In the genomic region with DNA sequence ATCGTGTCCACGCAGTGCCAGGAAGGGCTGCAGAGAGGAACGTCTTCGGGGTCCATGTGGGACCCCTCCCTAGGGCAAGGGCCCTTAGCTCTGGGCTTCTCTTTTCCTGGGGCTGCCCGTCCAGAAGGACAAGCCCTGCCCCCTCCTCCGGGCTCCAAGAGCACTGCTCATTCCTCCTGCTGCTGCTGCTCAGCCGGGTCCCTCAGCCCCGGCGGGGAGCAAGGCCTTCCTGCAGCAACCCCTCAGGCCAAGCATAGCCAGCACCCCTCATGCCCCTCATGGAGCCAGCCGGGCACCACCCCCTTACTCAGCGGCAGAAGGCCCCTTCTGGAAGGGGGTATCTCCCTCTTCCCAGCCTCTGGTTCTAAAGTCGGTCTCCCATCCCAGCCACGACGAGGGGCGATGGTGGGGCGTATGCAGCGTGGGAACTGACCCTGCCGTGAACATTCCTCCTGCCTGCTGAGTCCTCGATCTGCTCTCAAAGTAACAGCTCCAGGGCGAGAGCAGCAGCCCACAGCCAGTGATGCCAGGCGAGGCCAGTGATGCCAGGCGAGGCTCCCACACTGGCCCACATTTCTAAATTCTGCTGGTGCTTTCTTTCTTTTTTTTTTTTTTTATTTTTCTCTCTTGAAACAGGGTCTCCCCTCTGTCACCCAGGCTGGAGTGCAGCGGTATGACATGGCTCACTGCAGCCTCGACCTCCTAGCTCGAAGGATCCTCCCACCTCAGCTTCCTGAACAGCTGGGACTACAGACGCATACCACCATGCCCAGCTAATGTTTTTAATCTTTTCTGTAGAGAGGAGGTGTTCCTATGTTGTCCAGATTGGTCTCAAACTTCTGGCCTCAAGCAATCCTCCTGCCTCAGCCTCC, we compare ENCODE assay signal across 15 cellular contexts.
DNase-seq lines count a peak whose midpoint lies in the region; ATAC-seq and TF ChIP-seq lines count a peak whose summit lies in the region.
"Had no signal": no experiment of that assay in that cellular context is flagged by ENCODE, and none has a peak within 500 bp of the region (broad histone marks: within the 10 kb centered on the region; RNA-seq: fewer than 3 reads in every experiment).

No MANE protein-coding gene starts in this region.

- no peaks in the 10 kb centered on the region for H3K9me3 Mint-ChIP-seq in activated CD8-positive, alpha-beta T cell treated with anti-CD3 and anti-CD28 coated beads, Interleukin-2, amount 10 ng/mL, durations not matched to agents 7 days and 5 days (ENCODE audit: insufficient read depth)
- H3K9me3 Mint-ChIP-seq in activated CD8-positive, alpha-beta T cell treated with anti-CD3 and anti-CD28 coated beads for 36 hours = no peaks in the 10 kb centered on the region
- no peaks in the 10 kb centered on the region for H3K9me3 Mint-ChIP-seq in brain
- H3K9me3 Mint-ChIP-seq in T-cell = no peaks in the 10 kb centered on the region

- H3K4me1 ChIP-seq in tibial nerve = peaks cover 0 to 98% (median 80%) of the 10 kb centered on the region in 4 donors

- no peak for TF ChIP-seq POLR2A in tibial nerve (IDR thresholded peaks at IDR 0.05)

- no peaks in the 10 kb centered on the region for H3K36me3 ChIP-seq in tibial nerve

- H3K4me1 Mint-ChIP-seq in activated CD8-positive, alpha-beta T cell treated with anti-CD3 and anti-CD28 coated beads, Interleukin-2, amount 10 ng/mL, durations not matched to agents 7 days and 5 days (ENCODE audit: low read depth) = peaks cover 63% of the 10 kb centered on the region
- H3K4me1 Mint-ChIP-seq in activated CD8-positive, alpha-beta T cell treated with anti-CD3 and anti-CD28 coated beads for 36 hours (ENCODE audit: low read depth) = peaks cover 54% of the 10 kb centered on the region
- H3K4me1 Mint-ChIP-seq in brain (peaks cover 96% of the 10 kb centered on the region), T-cell (peaks cover 55 to 76% (median 64%) of the 10 kb centered on the region in 3 donors)

- H3K27ac Mint-ChIP-seq in activated CD8-positive, alpha-beta T cell treated with anti-CD3 and anti-CD28 coated beads, Interleukin-2, amount 10 ng/mL, durations not matched to agents 7 days and 5 days = peak overlapping the region; percentile 43
- H3K27ac Mint-ChIP-seq in activated CD8-positive, alpha-beta T cell treated with anti-CD3 and anti-CD28 coated beads for 36 hours = no peak overlapping the region
- H3K27ac Mint-ChIP-seq in brain = peak overlapping the region; percentile 21 to 91 (median 71)
- peak overlapping the region in 1 of 2 donors; percentile 66 for H3K27ac Mint-ChIP-seq in T-cell

- H3K27me3 ChIP-seq in tibial nerve = no peaks in the 10 kb centered on the region

- no peak for TF ChIP-seq EP300 in tibial nerve (IDR thresholded peaks at IDR 0.05)

- no peak for ATAC-seq in activated CD8-positive, alpha-beta T cell treated with anti-CD3 and anti-CD28 coated beads, Interleukin-2, amount 10 ng/mL, durations not matched to agents 7 days and 5 days
- ATAC-seq in activated CD8-positive, alpha-beta T cell treated with anti-CD3 and anti-CD28 coated beads for 36 hours = no peak
- no peak for ATAC-seq in T-cell (replicated peaks in 1 of 4)
- ATAC-seq: Panc1 had no signal

- TF ChIP-seq CTCF in activated CD8-positive, alpha-beta T cell treated with anti-CD3 and anti-CD28 coated beads for 36 hours (IDR thresholded peaks at IDR 0.05) = no peak
- TF ChIP-seq CTCF in brain (conservative IDR thresholded peaks at IDR 0.05) = no peak
- no peak for TF ChIP-seq CTCF in tibial nerve (IDR thresholded peaks at IDR 0.05)

- H3K36me3 Mint-ChIP-seq in activated CD8-positive, alpha-beta T cell treated with anti-CD3 and anti-CD28 coated beads, Interleukin-2, amount 10 ng/mL, durations not matched to agents 7 days and 5 days (ENCODE audit: low read depth) = peaks cover 2% of the 10 kb centered on the region
- no peaks in the 10 kb centered on the region for H3K36me3 Mint-ChIP-seq in activated CD8-positive, alpha-beta T cell treated with anti-CD3 and anti-CD28 coated beads for 36 hours (ENCODE audit: low read depth)
- no peaks in the 10 kb centered on the region for H3K36me3 Mint-ChIP-seq in brain
- no peaks in the 10 kb centered on the region for H3K36me3 Mint-ChIP-seq in T-cell

- intact Hi-C loops in activated CD8-positive, alpha-beta T cell treated with anti-CD3 and anti-CD28 coated beads for 36 hours (cut with micrococcal nuclease) = loop anchor here (5.0 kb wide), 1 partner anchor 34 kb away; no protein-coding TSS in a partner anchor

- CTCF ChIA-PET in activated CD8-positive, alpha-beta T cell treated with anti-CD3 and anti-CD28 coated beads, Interleukin-2, amount 10 ng/mL, durations not matched to agents 7 days and 5 days (lab: Charles Lee) = interaction anchor here (1.2 to 1.4 kb wide), 2 partner anchors 34 to 96 kb away, joined by 3 to 6 read pairs; no protein-coding TSS in a partner anchor
- CTCF ChIA-PET in activated CD8-positive, alpha-beta T cell treated with anti-CD3 and anti-CD28 coated beads for 36 hours (lab: Charles Lee) = interaction anchor here (1.1 kb wide), 2 partner anchors 34 to 95 kb away, joined by 3 to 4 read pairs; no protein-coding TSS in a partner anchor
- CTCF ChIA-PET in T-cell (lab: Charles Lee) = no interaction called here

- no peak overlapping the region for H3K4me3 Mint-ChIP-seq in activated CD8-positive, alpha-beta T cell treated with anti-CD3 and anti-CD28 coated beads, Interleukin-2, amount 10 ng/mL, durations not matched to agents 7 days and 5 days
- H3K4me3 Mint-ChIP-seq in activated CD8-positive, alpha-beta T cell treated with anti-CD3 and anti-CD28 coated beads for 36 hours = no peak overlapping the region
- H3K4me3 Mint-ChIP-seq in brain (no peak overlapping the region), T-cell (no peak overlapping the region)

- peak overlapping the region in 2 of 4 donors; percentile 16 to 40 for H3K4me3 ChIP-seq in tibial nerve

- peak overlapping the region; percentile 4 to 90 (median 78) for H3K27ac ChIP-seq in tibial nerve

- H3K27me3 Mint-ChIP-seq in activated CD8-positive, alpha-beta T cell treated with anti-CD3 and anti-CD28 coated beads, Interleukin-2, amount 10 ng/mL, durations not matched to agents 7 days and 5 days (ENCODE audit: low read depth) = no peaks in the 10 kb centered on the region
- no peaks in the 10 kb centered on the region for H3K27me3 Mint-ChIP-seq in activated CD8-positive, alpha-beta T cell treated with anti-CD3 and anti-CD28 coated beads for 36 hours
- H3K27me3 Mint-ChIP-seq in brain = no peaks in the 10 kb centered on the region
- H3K27me3 Mint-ChIP-seq in T-cell = no peaks in the 10 kb centered on the region

- no peaks in the 10 kb centered on the region for H3K9me3 ChIP-seq in tibial nerve

- POLR2A ChIA-PET in activated CD8-positive, alpha-beta T cell treated with anti-CD3 and anti-CD28 coated beads, Interleukin-2, amount 10 ng/mL, durations not matched to agents 7 days and 5 days (lab: Charles Lee) = interaction anchor here (1.4 kb wide), 1 partner anchor 26 kb away, joined by 3 read pairs; no protein-coding TSS in a partner anchor
- POLR2A ChIA-PET in activated CD8-positive, alpha-beta T cell treated with anti-CD3 and anti-CD28 coated beads for 36 hours (lab: Charles Lee) = interaction anchor here (1.2 kb wide), 1 partner anchor 9 kb away, joined by 4 read pairs; no protein-coding TSS in a partner anchor
- POLR2A ChIA-PET in T-cell (lab: Charles Lee) = no interaction called here

- 42 to 65% methylated on average over 24 to 26 of the region's 26 CpGs for WGBS in tibial nerve, 2 donors

- no peak for DNase-seq in activated CD8-positive, alpha-beta T cell treated with anti-CD3 and anti-CD28 coated beads, Interleukin-2, amount 10 ng/mL, durations not matched to agents 7 days and 5 days
- DNase-seq in activated CD8-positive, alpha-beta T cell treated with anti-CD3 and anti-CD28 coated beads for 36 hours = no peak
- DNase-seq in mesenteric fat pad (ENCODE audit: low spot score) (peak; percentile 86), tibial nerve (ENCODE audit: low spot score in 2 of 2) (no peak), foreskin melanocyte (no peak), iPS-NIHi7 (ENCODE audit: extremely low spot score) (no peak), T-cell (no peak)
- DNase-seq: activated CD4-positive, alpha-beta T cell treated with anti-CD3 and anti-CD28 coated beads, Interleukin-2, amount 50 U/mL, for 48 hours; activated gamma-delta T cell treated with Interleukin-2 at 50 U/mL for 16 hours; caudate nucleus; DMS 273 treated with DMSO at 0.1 percent for 48 hours; NCI-H524 treated with DMSO at 0.1 percent for 48 hours; substantia nigra had no signal

Comparison
In these comparisons a context has a peak if more than half of its experiments do, and no peak if none do; other contexts are left out.
1. CTCF ChIA-PET loops: an anchor here in activated CD8-positive, alpha-beta T cell treated with anti-CD3 and anti-CD28 coated beads, Interleukin-2, amount 10 ng/mL, durations not matched to agents 7 days and 5 days (1.2 to 1.4 kb wide) and activated CD8-positive, alpha-beta T cell treated with anti-CD3 and anti-CD28 coated beads for 36 hours (1.1 kb wide); none called in T-cell.
2. POLR2A ChIA-PET loops: an anchor here in activated CD8-positive, alpha-beta T cell treated with anti-CD3 and anti-CD28 coated beads, Interleukin-2, amount 10 ng/mL, durations not matched to agents 7 days and 5 days (1.4 kb wide) and activated CD8-positive, alpha-beta T cell treated with anti-CD3 and anti-CD28 coated beads for 36 hours (1.2 kb wide); none called in T-cell.